18 cellular contexts compared by ENCODE assay signal in genomic region chr14:61300209-61300608, GRCh38.
"Had no signal": no experiment of that assay in that cellular context is flagged by ENCODE, and none has a peak within 500 bp of the region (broad histone marks: within the 10 kb centered on the region; RNA-seq: fewer than 3 reads in every experiment).

No MANE protein-coding gene starts in this region.

- H3K4me2 ChIP-seq: smooth muscle cell had no signal

- FAIRE-seq: keratinocyte had no signal

- H3K36me3 ChIP-seq: brain microvascular endothelial cell, colonic mucosa, lower lobe of right lung, thyroid gland, WERI-Rb-1 had no signal

- H3K4me3 ChIP-seq: colonic mucosa, lower lobe of right lung, smooth muscle cell, thyroid gland had no signal

- DNase-seq: activated CD4-positive, alpha-beta memory T cell treated with anti-CD3 and anti-CD28 coated beads for 36 hours; aorta; brain microvascular endothelial cell; central memory CD4-positive, alpha-beta T cell; colonic mucosa; endodermal cell; foreskin melanocyte; glutamatergic neuron; hippocampal formation; lower lobe of right lung; nephron progenitor cell; nucleus accumbens; stimulated activated CD4-positive, alpha-beta T cell treated with anti-CD3 and anti-CD28 coated beads, Interleukin-4, amount 100 ng/mL, for 24 hours; stimulated activated naive B cell treated with anti-CD40 and anti-IgM and Interleukin-4, amounts not matched to agents 10 μg/mL and 1 μg/mL and 100 μg/mL, for 72 hours; thyroid gland; WERI-Rb-1 had no signal

- H3K27me3 ChIP-seq: brain microvascular endothelial cell, colonic mucosa, thyroid gland had no signal

- H3K4me1 ChIP-seq: lower lobe of right lung, thyroid gland had no signal

- H3K27ac ChIP-seq: brain microvascular endothelial cell, colonic mucosa, lower lobe of right lung, thyroid gland, WERI-Rb-1 had no signal

- H3K9me3 ChIP-seq: colonic mucosa, lower lobe of right lung, thyroid gland had no signal
